ENCODE assay signal across 1 cellular context in the genomic region with DNA sequence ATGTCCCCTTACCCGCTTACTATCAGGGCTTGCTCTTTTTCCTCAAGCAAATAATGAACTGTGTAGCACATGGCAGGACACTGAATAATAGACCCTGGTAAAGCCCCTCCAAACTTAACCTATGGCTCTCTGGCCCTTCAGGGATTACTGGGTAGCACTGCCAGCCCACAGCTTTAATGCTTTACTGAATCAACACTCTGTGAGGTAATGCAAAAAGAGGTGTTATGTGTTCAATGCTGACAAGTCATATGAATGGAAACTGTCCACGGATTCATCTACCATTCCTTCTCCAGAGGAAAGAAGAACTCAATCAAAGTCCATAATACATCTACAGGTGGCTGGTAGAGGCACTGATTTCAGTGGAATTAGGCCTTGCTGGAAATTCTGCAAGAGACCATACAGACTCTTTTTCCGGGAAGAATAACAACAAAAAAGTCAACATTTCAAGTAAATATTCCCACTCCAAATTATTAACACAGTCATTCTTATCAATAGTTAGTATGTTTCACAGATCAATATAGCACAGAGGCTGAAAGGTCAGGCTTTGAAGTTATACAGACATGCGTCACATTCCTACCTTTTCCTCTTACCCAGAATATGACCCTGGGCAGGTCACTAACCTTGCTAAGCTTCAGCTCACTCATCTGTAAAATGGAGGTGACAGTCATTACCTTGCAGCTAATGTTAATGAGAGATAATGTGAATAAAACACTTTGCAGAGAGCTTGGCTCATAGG.
A peak's percentile ranks its signal among the peaks of the same experiment; 100 is the strongest.
TF ChIP-seq lines count a peak whose summit lies in the region.

No MANE protein-coding gene starts in this region.

TF ChIP-seq in HepG2, 621 proteins besides CTCF, POLR2A, EP300 and RAD21 (continued from another document and continues in another):
- TF ChIP-seq, protein P1, sequence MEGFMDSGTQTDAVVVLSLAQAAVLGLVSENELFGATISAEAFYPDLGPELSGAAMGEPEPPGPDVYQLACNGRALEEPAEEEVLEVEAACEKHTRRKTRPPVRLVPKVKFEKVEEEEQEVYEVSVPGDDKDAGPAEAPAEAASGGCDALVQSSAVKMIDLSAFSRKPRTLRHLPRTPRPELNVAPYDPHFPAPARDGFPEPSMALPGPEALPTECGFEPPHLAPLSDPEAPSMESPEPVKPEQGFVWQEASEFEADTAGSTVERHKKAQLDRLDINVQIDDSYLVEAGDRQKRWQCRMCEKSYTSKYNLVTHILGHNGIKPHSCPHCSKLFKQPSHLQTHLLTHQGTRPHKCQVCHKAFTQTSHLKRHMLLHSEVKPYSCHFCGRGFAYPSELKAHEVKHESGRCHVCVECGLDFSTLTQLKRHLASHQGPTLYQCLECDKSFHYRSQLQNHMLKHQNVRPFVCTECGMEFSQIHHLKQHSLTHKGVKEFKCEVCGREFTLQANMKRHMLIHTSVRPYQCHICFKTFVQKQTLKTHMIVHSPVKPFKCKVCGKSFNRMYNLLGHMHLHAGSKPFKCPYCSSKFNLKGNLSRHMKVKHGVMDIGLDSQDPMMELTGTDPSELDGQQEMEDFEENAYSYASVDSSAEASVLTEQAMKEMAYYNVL (CRISPR knock-in tag; IDR thresholded peaks at IDR 0.05; ENCODE audit: borderline replicate concordance) = peak; percentile 92
- TF ChIP-seq ZNF737 (CRISPR knock-in tag; IDR thresholded peaks at IDR 0.05; ENCODE audit: borderline replicate concordance) (no peak), ZNF263 (CRISPR knock-in tag; IDR thresholded peaks at IDR 0.05) (no peak), ZNF589 (CRISPR knock-in tag; conservative IDR thresholded peaks at IDR 0.05) (no peak), IKZF4 (CRISPR knock-in tag; IDR thresholded peaks at IDR 0.05; ENCODE audit: borderline replicate concordance, low read depth, not compliant biosample characterization) (no peak), ZNF501 (CRISPR knock-in tag; IDR thresholded peaks at IDR 0.05) (no peak), ZBTB20 (CRISPR knock-in tag; IDR thresholded peaks at IDR 0.05; ENCODE audit: borderline replicate concordance, low read depth) (peak; percentile 97), ZNF776 (CRISPR knock-in tag; IDR thresholded peaks at IDR 0.05) (no peak), SIX4 (CRISPR knock-in tag; IDR thresholded peaks at IDR 0.05) (peak; percentile 73; the same call in 1 of the 2 replicates), ISL2 (CRISPR knock-in tag; IDR thresholded peaks at IDR 0.05) (peak; percentile 99), PCBP2 (optimal IDR thresholded peaks at IDR 0.05; ENCODE audit: low read depth, low read length, poor library complexity, severe bottlenecking) (no peak), RBM39 (IDR thresholded peaks at IDR 0.05; ENCODE audit: low read depth, low read length, poor library complexity, severe bottlenecking) (no peak), ZBTB21 (CRISPR knock-in tag; IDR thresholded peaks at IDR 0.05) (0 out of 2 replicates have a peak, but pooled peaks have one; percentile 57), GTF3A (CRISPR knock-in tag; conservative IDR thresholded peaks at IDR 0.05) (no peak), KLF11 (CRISPR knock-in tag; IDR thresholded peaks at IDR 0.05) (no peak), ZNF24 (IDR thresholded peaks at IDR 0.05) (peak; percentile 49), ZNF367 (CRISPR knock-in tag; IDR thresholded peaks at IDR 0.05; ENCODE audit: borderline replicate concordance) (no peak), MYC (CRISPR knock-in tag; IDR thresholded peaks at IDR 0.05; ENCODE audit: borderline replicate concordance) (no peak), NONO (IDR thresholded peaks at IDR 0.05) (no peak), NONO (CRISPR knock-in tag; conservative IDR thresholded peaks at IDR 0.05) (no peak), ZBTB8A (CRISPR knock-in tag; IDR thresholded peaks at IDR 0.05; ENCODE audit: borderline replicate concordance, low read depth) (no peak), ZNF329 (CRISPR knock-in tag; IDR thresholded peaks at IDR 0.05; ENCODE audit: low read depth) (no peak), CEBPB (IDR thresholded peaks at IDR 0.05; ENCODE audit: borderline replicate concordance, low read depth, low read length) (no peak), ATM (IDR thresholded peaks at IDR 0.05; ENCODE audit: borderline replicate concordance) (no peak), DPF2 (CRISPR knock-in tag; IDR thresholded peaks at IDR 0.05; ENCODE audit: borderline replicate concordance, low read depth) (peak; percentile 91), ZNF224 (CRISPR knock-in tag; IDR thresholded peaks at IDR 0.05) (no peak), ELF3 (CRISPR knock-in tag; IDR thresholded peaks at IDR 0.05) (peak; percentile 98), YY1 (IDR thresholded peaks at IDR 0.05; ENCODE audit: insufficient read depth, insufficient replicate concordance, low read depth, low read length) (peak; percentile 30), GATA4 (IDR thresholded peaks at IDR 0.05; ENCODE audit: borderline replicate concordance, low read depth) (peak; percentile 95)
- TF ChIP-seq, protein P2, sequence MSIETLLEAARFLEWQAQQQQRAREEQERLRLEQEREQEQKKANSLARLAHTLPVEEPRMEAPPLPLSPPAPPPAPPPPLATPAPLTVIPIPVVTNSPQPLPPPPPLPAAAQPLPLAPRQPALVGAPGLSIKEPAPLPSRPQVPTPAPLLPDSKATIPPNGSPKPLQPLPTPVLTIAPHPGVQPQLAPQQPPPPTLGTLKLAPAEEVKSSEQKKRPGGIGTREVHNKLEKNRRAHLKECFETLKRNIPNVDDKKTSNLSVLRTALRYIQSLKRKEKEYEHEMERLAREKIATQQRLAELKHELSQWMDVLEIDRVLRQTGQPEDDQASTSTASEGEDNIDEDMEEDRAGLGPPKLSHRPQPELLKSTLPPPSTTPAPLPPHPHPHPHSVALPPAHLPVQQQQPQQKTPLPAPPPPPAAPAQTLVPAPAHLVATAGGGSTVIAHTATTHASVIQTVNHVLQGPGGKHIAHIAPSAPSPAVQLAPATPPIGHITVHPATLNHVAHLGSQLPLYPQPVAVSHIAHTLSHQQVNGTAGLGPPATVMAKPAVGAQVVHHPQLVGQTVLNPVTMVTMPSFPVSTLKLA (IDR thresholded peaks at IDR 0.05) = no peak
- TF ChIP-seq, protein P3, sequence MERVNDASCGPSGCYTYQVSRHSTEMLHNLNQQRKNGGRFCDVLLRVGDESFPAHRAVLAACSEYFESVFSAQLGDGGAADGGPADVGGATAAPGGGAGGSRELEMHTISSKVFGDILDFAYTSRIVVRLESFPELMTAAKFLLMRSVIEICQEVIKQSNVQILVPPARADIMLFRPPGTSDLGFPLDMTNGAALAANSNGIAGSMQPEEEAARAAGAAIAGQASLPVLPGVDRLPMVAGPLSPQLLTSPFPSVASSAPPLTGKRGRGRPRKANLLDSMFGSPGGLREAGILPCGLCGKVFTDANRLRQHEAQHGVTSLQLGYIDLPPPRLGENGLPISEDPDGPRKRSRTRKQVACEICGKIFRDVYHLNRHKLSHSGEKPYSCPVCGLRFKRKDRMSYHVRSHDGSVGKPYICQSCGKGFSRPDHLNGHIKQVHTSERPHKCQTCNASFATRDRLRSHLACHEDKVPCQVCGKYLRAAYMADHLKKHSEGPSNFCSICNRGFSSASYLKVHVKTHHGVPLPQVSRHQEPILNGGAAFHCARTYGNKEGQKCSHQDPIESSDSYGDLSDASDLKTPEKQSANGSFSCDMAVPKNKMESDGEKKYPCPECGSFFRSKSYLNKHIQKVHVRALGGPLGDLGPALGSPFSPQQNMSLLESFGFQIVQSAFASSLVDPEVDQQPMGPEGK (CRISPR knock-in tag; IDR thresholded peaks at IDR 0.05) = peak; percentile 48; the same call in 1 of the 2 replicates
- TF ChIP-seq, protein P4, sequence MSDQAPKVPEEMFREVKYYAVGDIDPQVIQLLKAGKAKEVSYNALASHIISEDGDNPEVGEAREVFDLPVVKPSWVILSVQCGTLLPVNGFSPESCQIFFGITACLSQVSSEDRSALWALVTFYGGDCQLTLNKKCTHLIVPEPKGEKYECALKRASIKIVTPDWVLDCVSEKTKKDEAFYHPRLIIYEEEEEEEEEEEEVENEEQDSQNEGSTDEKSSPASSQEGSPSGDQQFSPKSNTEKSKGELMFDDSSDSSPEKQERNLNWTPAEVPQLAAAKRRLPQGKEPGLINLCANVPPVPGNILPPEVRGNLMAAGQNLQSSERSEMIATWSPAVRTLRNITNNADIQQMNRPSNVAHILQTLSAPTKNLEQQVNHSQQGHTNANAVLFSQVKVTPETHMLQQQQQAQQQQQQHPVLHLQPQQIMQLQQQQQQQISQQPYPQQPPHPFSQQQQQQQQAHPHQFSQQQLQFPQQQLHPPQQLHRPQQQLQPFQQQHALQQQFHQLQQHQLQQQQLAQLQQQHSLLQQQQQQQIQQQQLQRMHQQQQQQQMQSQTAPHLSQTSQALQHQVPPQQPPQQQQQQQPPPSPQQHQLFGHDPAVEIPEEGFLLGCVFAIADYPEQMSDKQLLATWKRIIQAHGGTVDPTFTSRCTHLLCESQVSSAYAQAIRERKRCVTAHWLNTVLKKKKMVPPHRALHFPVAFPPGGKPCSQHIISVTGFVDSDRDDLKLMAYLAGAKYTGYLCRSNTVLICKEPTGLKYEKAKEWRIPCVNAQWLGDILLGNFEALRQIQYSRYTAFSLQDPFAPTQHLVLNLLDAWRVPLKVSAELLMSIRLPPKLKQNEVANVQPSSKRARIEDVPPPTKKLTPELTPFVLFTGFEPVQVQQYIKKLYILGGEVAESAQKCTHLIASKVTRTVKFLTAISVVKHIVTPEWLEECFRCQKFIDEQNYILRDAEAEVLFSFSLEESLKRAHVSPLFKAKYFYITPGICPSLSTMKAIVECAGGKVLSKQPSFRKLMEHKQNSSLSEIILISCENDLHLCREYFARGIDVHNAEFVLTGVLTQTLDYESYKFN (CRISPR knock-in tag; conservative IDR thresholded peaks at IDR 0.05) = peak; percentile 98
- TF ChIP-seq, protein P5, sequence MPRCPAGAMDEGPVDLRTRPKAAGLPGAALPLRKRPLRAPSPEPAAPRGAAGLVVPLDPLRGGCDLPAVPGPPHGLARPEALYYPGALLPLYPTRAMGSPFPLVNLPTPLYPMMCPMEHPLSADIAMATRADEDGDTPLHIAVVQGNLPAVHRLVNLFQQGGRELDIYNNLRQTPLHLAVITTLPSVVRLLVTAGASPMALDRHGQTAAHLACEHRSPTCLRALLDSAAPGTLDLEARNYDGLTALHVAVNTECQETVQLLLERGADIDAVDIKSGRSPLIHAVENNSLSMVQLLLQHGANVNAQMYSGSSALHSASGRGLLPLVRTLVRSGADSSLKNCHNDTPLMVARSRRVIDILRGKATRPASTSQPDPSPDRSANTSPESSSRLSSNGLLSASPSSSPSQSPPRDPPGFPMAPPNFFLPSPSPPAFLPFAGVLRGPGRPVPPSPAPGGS (CRISPR knock-in tag; IDR thresholded peaks at IDR 0.05) = no peak
- TF ChIP-seq, protein P6, sequence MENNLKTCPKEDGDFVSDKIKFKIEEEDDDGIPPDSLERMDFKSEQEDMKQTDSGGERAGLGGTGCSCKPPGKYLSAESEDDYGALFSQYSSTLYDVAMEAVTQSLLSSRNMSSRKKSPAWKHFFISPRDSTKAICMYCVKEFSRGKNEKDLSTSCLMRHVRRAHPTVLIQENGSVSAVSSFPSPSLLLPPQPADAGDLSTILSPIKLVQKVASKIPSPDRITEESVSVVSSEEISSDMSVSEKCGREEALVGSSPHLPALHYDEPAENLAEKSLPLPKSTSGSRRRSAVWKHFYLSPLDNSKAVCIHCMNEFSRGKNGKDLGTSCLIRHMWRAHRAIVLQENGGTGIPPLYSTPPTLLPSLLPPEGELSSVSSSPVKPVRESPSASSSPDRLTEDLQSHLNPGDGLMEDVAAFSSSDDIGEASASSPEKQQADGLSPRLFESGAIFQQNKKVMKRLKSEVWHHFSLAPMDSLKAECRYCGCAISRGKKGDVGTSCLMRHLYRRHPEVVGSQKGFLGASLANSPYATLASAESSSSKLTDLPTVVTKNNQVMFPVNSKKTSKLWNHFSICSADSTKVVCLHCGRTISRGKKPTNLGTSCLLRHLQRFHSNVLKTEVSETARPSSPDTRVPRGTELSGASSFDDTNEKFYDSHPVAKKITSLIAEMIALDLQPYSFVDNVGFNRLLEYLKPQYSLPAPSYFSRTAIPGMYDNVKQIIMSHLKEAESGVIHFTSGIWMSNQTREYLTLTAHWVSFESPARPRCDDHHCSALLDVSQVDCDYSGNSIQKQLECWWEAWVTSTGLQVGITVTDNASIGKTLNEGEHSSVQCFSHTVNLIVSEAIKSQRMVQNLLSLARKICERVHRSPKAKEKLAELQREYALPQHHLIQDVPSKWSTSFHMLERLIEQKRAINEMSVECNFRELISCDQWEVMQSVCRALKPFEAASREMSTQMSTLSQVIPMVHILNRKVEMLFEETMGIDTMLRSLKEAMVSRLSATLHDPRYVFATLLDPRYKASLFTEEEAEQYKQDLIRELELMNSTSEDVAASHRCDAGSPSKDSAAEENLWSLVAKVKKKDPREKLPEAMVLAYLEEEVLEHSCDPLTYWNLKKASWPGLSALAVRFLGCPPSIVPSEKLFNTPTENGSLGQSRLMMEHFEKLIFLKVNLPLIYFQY (CRISPR knock-in tag; IDR thresholded peaks at IDR 0.05; ENCODE audit: borderline replicate concordance) = 0 out of 2 replicates have a peak, but pooled peaks have one; percentile 21
- TF ChIP-seq, protein P7, sequence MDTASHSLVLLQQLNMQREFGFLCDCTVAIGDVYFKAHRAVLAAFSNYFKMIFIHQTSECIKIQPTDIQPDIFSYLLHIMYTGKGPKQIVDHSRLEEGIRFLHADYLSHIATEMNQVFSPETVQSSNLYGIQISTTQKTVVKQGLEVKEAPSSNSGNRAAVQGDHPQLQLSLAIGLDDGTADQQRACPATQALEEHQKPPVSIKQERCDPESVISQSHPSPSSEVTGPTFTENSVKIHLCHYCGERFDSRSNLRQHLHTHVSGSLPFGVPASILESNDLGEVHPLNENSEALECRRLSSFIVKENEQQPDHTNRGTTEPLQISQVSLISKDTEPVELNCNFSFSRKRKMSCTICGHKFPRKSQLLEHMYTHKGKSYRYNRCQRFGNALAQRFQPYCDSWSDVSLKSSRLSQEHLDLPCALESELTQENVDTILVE (CRISPR knock-in tag; IDR thresholded peaks at IDR 0.05) = peak; percentile 91; the same call in 1 of the 2 replicates
- TF ChIP-seq, protein P8, sequence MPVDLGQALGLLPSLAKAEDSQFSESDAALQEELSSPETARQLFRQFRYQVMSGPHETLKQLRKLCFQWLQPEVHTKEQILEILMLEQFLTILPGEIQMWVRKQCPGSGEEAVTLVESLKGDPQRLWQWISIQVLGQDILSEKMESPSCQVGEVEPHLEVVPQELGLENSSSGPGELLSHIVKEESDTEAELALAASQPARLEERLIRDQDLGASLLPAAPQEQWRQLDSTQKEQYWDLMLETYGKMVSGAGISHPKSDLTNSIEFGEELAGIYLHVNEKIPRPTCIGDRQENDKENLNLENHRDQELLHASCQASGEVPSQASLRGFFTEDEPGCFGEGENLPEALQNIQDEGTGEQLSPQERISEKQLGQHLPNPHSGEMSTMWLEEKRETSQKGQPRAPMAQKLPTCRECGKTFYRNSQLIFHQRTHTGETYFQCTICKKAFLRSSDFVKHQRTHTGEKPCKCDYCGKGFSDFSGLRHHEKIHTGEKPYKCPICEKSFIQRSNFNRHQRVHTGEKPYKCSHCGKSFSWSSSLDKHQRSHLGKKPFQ (CRISPR knock-in tag; IDR thresholded peaks at IDR 0.05; ENCODE audit: insufficient replicate concordance) = peak; percentile 41
- TF ChIP-seq, protein P9, sequence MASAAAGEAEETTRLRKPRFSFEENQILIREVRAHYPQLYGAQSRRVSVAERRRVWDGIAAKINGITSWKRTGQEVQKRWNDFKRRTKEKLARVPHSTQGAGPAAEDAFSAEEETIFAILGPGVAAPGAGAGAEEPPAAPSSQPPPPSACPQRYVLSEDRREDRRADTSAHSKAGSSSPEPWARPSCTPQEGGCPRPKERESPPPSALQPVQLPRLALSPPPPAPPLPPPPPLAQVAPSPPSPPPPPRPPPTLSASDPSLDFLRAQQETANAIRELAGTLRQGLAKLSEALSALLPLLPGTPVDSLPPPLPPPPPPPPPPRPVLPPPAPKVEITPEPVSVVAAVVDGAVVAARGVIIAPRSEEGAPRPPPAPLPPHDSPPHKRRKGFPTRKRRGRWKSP (CRISPR knock-in tag; IDR thresholded peaks at IDR 0.05) = peak; percentile 48; the same call in 1 of the 2 replicates
